1 cellular context compared by ENCODE assay signal in the genomic region with DNA sequence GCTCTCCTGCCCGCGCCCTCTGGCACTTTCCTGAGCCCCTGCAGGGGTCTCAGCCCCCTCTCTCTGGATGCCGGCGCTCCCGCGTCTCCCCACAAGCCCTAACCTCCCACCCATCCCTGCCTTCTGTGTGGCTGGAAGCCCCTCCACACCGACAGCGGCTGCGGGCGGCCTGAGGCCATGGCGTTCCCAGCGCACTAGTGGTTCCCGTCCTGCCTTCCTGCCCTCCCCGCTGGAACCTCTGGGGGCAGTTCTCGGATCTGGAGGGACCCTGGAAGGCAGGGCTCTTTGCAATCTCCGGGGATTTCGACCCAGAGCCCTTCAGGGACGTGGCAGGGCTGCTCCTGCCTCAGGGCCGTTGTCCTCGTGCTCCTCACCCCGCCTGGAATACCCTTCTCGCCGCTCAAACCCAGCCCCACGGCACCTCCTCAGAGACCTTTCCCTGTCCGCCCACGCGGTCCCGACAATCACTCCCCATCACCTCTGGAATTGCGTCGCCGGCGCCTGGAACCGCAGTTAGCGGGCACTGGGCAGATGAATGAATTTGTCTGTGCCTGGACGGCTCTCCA.
A peak's percentile ranks its signal among the peaks of the same experiment; 100 is the strongest.
TF ChIP-seq lines count a peak whose summit lies in the region.

No MANE protein-coding gene starts in this region.

TF ChIP-seq in HepG2, 621 proteins besides CTCF, POLR2A, EP300 and RAD21:
- TF ChIP-seq HNRNPLL (IDR thresholded peaks at IDR 0.05; ENCODE audit: low read depth, low read length, poor library complexity, severe bottlenecking) = peak; percentile 95
- TF ChIP-seq KAT2B (IDR thresholded peaks at IDR 0.05; ENCODE audit: borderline replicate concordance, low read depth, low read length) = peak; percentile 14; the same call in 1 of the 2 replicates
- TF ChIP-seq, protein P1, sequence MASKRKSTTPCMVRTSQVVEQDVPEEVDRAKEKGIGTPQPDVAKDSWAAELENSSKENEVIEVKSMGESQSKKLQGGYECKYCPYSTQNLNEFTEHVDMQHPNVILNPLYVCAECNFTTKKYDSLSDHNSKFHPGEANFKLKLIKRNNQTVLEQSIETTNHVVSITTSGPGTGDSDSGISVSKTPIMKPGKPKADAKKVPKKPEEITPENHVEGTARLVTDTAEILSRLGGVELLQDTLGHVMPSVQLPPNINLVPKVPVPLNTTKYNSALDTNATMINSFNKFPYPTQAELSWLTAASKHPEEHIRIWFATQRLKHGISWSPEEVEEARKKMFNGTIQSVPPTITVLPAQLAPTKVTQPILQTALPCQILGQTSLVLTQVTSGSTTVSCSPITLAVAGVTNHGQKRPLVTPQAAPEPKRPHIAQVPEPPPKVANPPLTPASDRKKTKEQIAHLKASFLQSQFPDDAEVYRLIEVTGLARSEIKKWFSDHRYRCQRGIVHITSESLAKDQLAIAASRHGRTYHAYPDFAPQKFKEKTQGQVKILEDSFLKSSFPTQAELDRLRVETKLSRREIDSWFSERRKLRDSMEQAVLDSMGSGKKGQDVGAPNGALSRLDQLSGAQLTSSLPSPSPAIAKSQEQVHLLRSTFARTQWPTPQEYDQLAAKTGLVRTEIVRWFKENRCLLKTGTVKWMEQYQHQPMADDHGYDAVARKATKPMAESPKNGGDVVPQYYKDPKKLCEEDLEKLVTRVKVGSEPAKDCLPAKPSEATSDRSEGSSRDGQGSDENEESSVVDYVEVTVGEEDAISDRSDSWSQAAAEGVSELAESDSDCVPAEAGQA (IDR thresholded peaks at IDR 0.05; ENCODE audit: low read depth) = no peak
- TF ChIP-seq, protein P1 (CRISPR knock-in tag; IDR thresholded peaks at IDR 0.05; ENCODE audit: borderline replicate concordance) = no peak
- peak; percentile 60 for TF ChIP-seq EZH2 (conservative IDR thresholded peaks at IDR 0.05; ENCODE audit: low read depth, low read length)
- TF ChIP-seq, protein P2, sequence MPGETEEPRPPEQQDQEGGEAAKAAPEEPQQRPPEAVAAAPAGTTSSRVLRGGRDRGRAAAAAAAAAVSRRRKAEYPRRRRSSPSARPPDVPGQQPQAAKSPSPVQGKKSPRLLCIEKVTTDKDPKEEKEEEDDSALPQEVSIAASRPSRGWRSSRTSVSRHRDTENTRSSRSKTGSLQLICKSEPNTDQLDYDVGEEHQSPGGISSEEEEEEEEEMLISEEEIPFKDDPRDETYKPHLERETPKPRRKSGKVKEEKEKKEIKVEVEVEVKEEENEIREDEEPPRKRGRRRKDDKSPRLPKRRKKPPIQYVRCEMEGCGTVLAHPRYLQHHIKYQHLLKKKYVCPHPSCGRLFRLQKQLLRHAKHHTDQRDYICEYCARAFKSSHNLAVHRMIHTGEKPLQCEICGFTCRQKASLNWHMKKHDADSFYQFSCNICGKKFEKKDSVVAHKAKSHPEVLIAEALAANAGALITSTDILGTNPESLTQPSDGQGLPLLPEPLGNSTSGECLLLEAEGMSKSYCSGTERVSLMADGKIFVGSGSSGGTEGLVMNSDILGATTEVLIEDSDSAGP (CRISPR knock-in tag; IDR thresholded peaks at IDR 0.05; ENCODE audit: borderline replicate concordance) = peak; percentile 33; the same call in 1 of the 2 replicates
